Comparison of ENCODE assay signal across 13 cellular contexts in genomic region chr15:51924146-51925068, GRCh38. TPM values are rescaled to one million over a fixed set of nuclear protein-coding genes. Genes with fewer than 3 reads are reported as not detected.
DNase-seq lines count a peak whose midpoint lies in the region; ATAC-seq and TF ChIP-seq lines count a peak whose summit lies in the region.
"Had no signal": no experiment of that assay in that cellular context is flagged by ENCODE, and none has a peak within 500 bp of the region (broad histone marks: within the 10 kb centered on the region; RNA-seq: fewer than 3 reads in every experiment).

No MANE protein-coding gene starts in this region.

- H3K79me2 ChIP-seq in MM.1S (ENCODE audit: low read length): no peaks in the 10 kb centered on the region

- no peaks in the 10 kb centered on the region for H3K9me2 ChIP-seq in MM.1S (replicated peaks; ENCODE audit: insufficient read depth, low read length)

- H3K9me3 ChIP-seq in MM.1S (replicated peaks; ENCODE audit: insufficient read depth, low read length): no peaks in the 10 kb centered on the region
- H3K9me3 ChIP-seq: BE2C, spleen had no signal

- H3F3A ChIP-seq in MM.1S (ENCODE audit: insufficient read depth, low read length): no peaks in the 10 kb centered on the region

- H3K4me2 ChIP-seq in MM.1S (ENCODE audit: low read depth, low read length): no peak overlapping the region

- no peak overlapping the region for H3K9ac ChIP-seq in MM.1S (ENCODE audit: low read length)

- no peaks in the 10 kb centered on the region; the same call in 1 of the 2 replicates for H3K36me3 ChIP-seq in MM.1S (replicated peaks; ENCODE audit: insufficient read depth, low read length)
- H3K36me3 ChIP-seq: BE2C had no signal

- no peak for DNase-seq in activated naive CD4-positive, alpha-beta T cell treated with anti-CD3 and anti-CD28 coated beads, Interleukin-2, amount 50 U/mL, for 72 hours (ENCODE audit: low spot score in 2 of 2)
- DNase-seq in activated naive CD4-positive, alpha-beta T cell (lab: John Stamatoyannopoulos, UW): no peak
- peak; percentile 35 for DNase-seq in medulla oblongata (ENCODE audit: extremely low spot score)
- no peak for DNase-seq in HuH-7.5 (ENCODE audit: low spot score)
- DNase-seq in MM.1S: no peak
- no peak for DNase-seq in HUDEP-2 (lab: John Stamatoyannopoulos, UW; ENCODE audit: unreplicated experiment in 76 of 76)
- DNase-seq: activated CD4-positive, alpha-beta T cell treated with anti-CD3 and anti-CD28 coated beads for 4 hours; BE2C; erythroblast; NCI-H1092 treated with DMSO at 0.1 percent for 48 hours; spleen had no signal

- TF ChIP-seq CTCF in MM.1S (IDR thresholded peaks at IDR 0.05; ENCODE audit: low read length): no peak

- H2AFZ ChIP-seq in MM.1S (ENCODE audit: low read length): no peak overlapping the region

- ATAC-seq in activated naive CD4-positive, alpha-beta T cell treated with anti-CD3 and anti-CD28 coated beads, Interleukin-2, amount 50 U/mL, for 72 hours: no peak
- ATAC-seq in HG02884 (IDR thresholded peaks at IDR 0.05; ENCODE audit: unreplicated experiment): no peak

- peaks cover 0 to 5% of the 10 kb centered on the region in 2 donors for H3K36me3 Mint-ChIP-seq in activated naive CD4-positive, alpha-beta T cell treated with anti-CD3 and anti-CD28 coated beads, Interleukin-2, amount 50 U/mL, for 72 hours

- no peaks in the 10 kb centered on the region for H4K20me1 ChIP-seq in MM.1S (ENCODE audit: insufficient read depth, low read length)

- H3K27ac Mint-ChIP-seq in activated naive CD4-positive, alpha-beta T cell treated with anti-CD3 and anti-CD28 coated beads, Interleukin-2, amount 50 U/mL, for 72 hours: peak overlapping the region; percentile 1 to 41

- peak overlapping the region; percentile 5 for H3K27ac ChIP-seq in cingulate gyrus (ENCODE audit: low read depth, low read length)
- H3K27ac ChIP-seq in MM.1S (ENCODE audit: low read length): no peak overlapping the region
- H3K27ac ChIP-seq: spleen had no signal

- no peaks in the 10 kb centered on the region for H3K27me3 ChIP-seq in MM.1S (replicated peaks; ENCODE audit: insufficient read depth, low read length)
- H3K27me3 ChIP-seq: BE2C, spleen had no signal

- no peak overlapping the region for H3K4me3 ChIP-seq in MM.1S (ENCODE audit: low read length)
- H3K4me3 ChIP-seq: spleen had no signal

- no peaks in the 10 kb centered on the region for H3K9me3 Mint-ChIP-seq in activated naive CD4-positive, alpha-beta T cell treated with anti-CD3 and anti-CD28 coated beads, Interleukin-2, amount 50 U/mL, for 72 hours

- H3K4me1 ChIP-seq in MM.1S (ENCODE audit: low read length): no peaks in the 10 kb centered on the region
- H3K4me1 ChIP-seq: BE2C, spleen had no signal

RNA-seq across cellular contexts. Expression of gene LEO1, which starts 47.2 kb away (rescaled TPM):
- total RNA-seq in activated naive CD4-positive, alpha-beta T cell treated with anti-CD3 and anti-CD28 coated beads, Interleukin-2, amount 50 U/mL, for 72 hours: 10 to 100 TPM; 15.4 to 31.2 TPM
